ENCODE assay signal across 8 cellular contexts in the genomic region with DNA sequence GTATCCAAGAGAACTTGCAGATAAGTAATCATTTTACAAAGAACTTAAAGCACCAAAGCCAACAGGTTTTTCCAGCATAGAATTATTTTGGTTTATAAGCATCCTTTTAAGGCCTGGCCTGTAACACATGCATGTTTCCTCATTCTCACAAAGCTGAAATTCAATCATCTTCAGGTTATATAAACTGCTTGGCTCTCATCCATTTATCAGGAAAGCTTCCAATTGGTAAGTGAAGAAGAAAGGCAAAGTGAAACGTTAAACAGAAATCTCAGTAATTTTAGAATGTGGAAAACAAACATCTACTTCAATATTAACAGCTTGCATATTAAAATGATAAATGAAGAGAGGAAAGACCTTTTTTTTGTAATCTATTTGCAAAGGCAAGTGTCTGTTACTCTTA. TPM values are rescaled to one million over a fixed set of nuclear protein-coding genes. Genes with fewer than 3 reads are reported as not detected.
DNase-seq lines count a peak whose midpoint lies in the region; ATAC-seq and TF ChIP-seq lines count a peak whose summit lies in the region.

No MANE protein-coding gene starts in this region.

- no peaks in the 10 kb centered on the region for H3K27me3 ChIP-seq in heart right ventricle
- H3K27me3 ChIP-seq in ascending aorta = no peaks in the 10 kb centered on the region
- no peaks in the 10 kb centered on the region for H3K27me3 ChIP-seq in lower lobe of right lung (ENCODE audit: low read depth)
- no peaks in the 10 kb centered on the region for H3K27me3 ChIP-seq in aorta (ENCODE audit: control insufficient read depth in 1 of 2, insufficient read depth in 2 of 2, low read length in 1 of 2)

- H3K27ac ChIP-seq in heart right ventricle (peak overlapping the region in 7 of 10 donors; percentile 98 to 99 (median 99)), ascending aorta (peak overlapping the region; percentile 99 to 100), lower lobe of right lung (peak overlapping the region; percentile 100), aorta (ENCODE audit: low read depth in 1 of 2, low read length in 2 of 2) (no peak overlapping the region)

- H3K4me3 ChIP-seq in heart right ventricle (peak overlapping the region; percentile 80 to 92 (median 88)), ascending aorta (peak overlapping the region; percentile 89 to 99), lower lobe of right lung (peak overlapping the region; percentile 84), aorta (ENCODE audit: low read length in 2 of 2) (peak overlapping the region; percentile 51 to 90)

- no peaks in the 10 kb centered on the region for H3K9me3 ChIP-seq in heart right ventricle
- H3K9me3 ChIP-seq in ascending aorta = no peaks in the 10 kb centered on the region
- no peaks in the 10 kb centered on the region for H3K9me3 ChIP-seq in lower lobe of right lung
- no peaks in the 10 kb centered on the region for H3K9me3 ChIP-seq in aorta (ENCODE audit: control insufficient read depth, low read length)

- WGBS in heart right ventricle, 2 donors = 0 to 1% methylated on average over 1 of the region's 1 CpG
- WGBS in aorta, 2 donors = 0 to 1% methylated on average over 1 of the region's 1 CpG

- intact Hi-C loops in heart right ventricle (cut with DNase I) (loop anchor here in 6 of 10 donors (5.0 kb wide), 5 partner anchors 58 to 218 kb away; a partner anchor contains a TSS), cardiac septum (cut with DNase I) (loop anchor here (5.0 to 10.0 kb wide), 2 partner anchors 137 to 580 kb away; a partner anchor contains a TSS), ascending aorta (cut with DNase I) (loop anchor here (5.0 kb wide), 2 partner anchors 158 to 577 kb away; a partner anchor contains a TSS), lower lobe of right lung (cut with DNase I) (no loop called here), aorta (cut with DNase I) (loop anchor here in 1 of 2 donors (5.0 to 10.0 kb wide), 2 partner anchors 58 to 160 kb away; a partner anchor contains a TSS)

- TF ChIP-seq CTCF in heart right ventricle (IDR thresholded peaks at IDR 0.05) (no peak), ascending aorta (IDR thresholded peaks at IDR 0.05) (no peak), lower lobe of right lung (IDR thresholded peaks at IDR 0.05) (no peak)

- H3K4me1 ChIP-seq in heart right ventricle (peaks cover 3 to 62% (median 34%) of the 10 kb centered on the region in 9 donors), ascending aorta (peaks cover 0 to 24% of the 10 kb centered on the region in 2 donors), lower lobe of right lung (peaks cover 54% of the 10 kb centered on the region), aorta (ENCODE audit: control insufficient read depth in 1 of 2, insufficient read depth in 2 of 2, low read length in 2 of 2) (peaks cover 0 to 6% of the 10 kb centered on the region in 2 donors)

- H3K36me3 ChIP-seq in heart right ventricle = peaks cover 0 to 40% (median 10%) of the 10 kb centered on the region in 9 donors
- peaks cover 0 to 13% of the 10 kb centered on the region in 2 donors for H3K36me3 ChIP-seq in ascending aorta
- H3K36me3 ChIP-seq in lower lobe of right lung = peaks cover 27% of the 10 kb centered on the region
- H3K36me3 ChIP-seq in aorta (ENCODE audit: control insufficient read depth in 1 of 2, insufficient read depth in 2 of 2, low read length in 1 of 2) = no peaks in the 10 kb centered on the region

- DNase-seq in heart right ventricle (no peak), cardiac septum (ENCODE audit: low spot score) (no peak), ascending aorta (ENCODE audit: low spot score in 2 of 2) (no peak), lower lobe of right lung (no peak), aorta (no peak)
- DNase-seq in activated CD4-positive, alpha-beta T cell treated with anti-CD3 and anti-CD28 coated beads, Interleukin-2, amount 50 U/mL, for 1 hour = no peak
- DNase-seq in stimulated activated CD4-positive, alpha-beta T cell treated with anti-CD3 and anti-CD28 coated beads, Interleukin-2, amount 100 ng/mL, for 48 hours = no peak

- ATAC-seq in heart right ventricle (no peak), lower lobe of right lung (no peak), aorta (ENCODE audit: low FRiP score) (no peak), HG02938 (IDR thresholded peaks at IDR 0.05; ENCODE audit: unreplicated experiment) (no peak)

RNA-seq across cellular contexts. Expression of a gene that starts 1.6 kb away (rescaled TPM):
- total RNA-seq in heart right ventricle (10 to 100 TPM; 17.5 to 33.7 (median 21.9) TPM), cardiac septum (24.0 TPM), ascending aorta (237 TPM), lower lobe of right lung (150 TPM), aorta (10 to 100 TPM; 74.4 to 78.8 TPM)
- polyA plus RNA-seq in heart right ventricle (10 to 100 TPM; 17.5 to 79.0 TPM), aorta (10 to 100 TPM; 71.9 to 92.9 TPM)

RNA-seq across cellular contexts. Expression of a gene that starts 1.9 kb away (rescaled TPM):
- total RNA-seq in heart right ventricle (10 to 100 TPM; 67.5 to 86.5 (median 76.2) TPM), cardiac septum (65.4 TPM), ascending aorta (83.2 TPM), lower lobe of right lung (91.9 TPM), aorta (10 to 100 TPM; 72.8 to 82.7 TPM)
- polyA plus RNA-seq in heart right ventricle (10 to 100 TPM; 45.8 to 47.8 TPM), aorta (10 to 100 TPM; 76.4 to 95.5 TPM)

RNA-seq across cellular contexts. Expression of a gene that starts 58.4 kb away (rescaled TPM):
- total RNA-seq in heart right ventricle (10 to 100 TPM; 63.8 to 88.2 (median 76.1) TPM), cardiac septum (75.8 TPM), ascending aorta (112 TPM), lower lobe of right lung (107 TPM), aorta (10 to 100 TPM; 73.2 to 93.0 TPM)
- polyA plus RNA-seq in heart right ventricle (100 to 1,000 TPM in 1 of 2 donors, 10 to 100 TPM in 1; 15.9 to 101 TPM), aorta (10 to 100 TPM; 60.8 to 91.7 TPM)

Comparison
In these comparisons a context has a peak if more than half of its experiments do, and no peak if none do; other contexts are left out.
1. H3K27ac ChIP-seq: peak in heart right ventricle (7 of 10), ascending aorta (2 of 2) and lower lobe of right lung (single experiment); none in aorta (0 of 2).
2. Peak in every context shown above with its lines, with median percentiles within 50 percentile points of each other: H3K4me3 ChIP-seq.